Comparison of ENCODE assay signal across 11 cellular contexts in the genomic region with DNA sequence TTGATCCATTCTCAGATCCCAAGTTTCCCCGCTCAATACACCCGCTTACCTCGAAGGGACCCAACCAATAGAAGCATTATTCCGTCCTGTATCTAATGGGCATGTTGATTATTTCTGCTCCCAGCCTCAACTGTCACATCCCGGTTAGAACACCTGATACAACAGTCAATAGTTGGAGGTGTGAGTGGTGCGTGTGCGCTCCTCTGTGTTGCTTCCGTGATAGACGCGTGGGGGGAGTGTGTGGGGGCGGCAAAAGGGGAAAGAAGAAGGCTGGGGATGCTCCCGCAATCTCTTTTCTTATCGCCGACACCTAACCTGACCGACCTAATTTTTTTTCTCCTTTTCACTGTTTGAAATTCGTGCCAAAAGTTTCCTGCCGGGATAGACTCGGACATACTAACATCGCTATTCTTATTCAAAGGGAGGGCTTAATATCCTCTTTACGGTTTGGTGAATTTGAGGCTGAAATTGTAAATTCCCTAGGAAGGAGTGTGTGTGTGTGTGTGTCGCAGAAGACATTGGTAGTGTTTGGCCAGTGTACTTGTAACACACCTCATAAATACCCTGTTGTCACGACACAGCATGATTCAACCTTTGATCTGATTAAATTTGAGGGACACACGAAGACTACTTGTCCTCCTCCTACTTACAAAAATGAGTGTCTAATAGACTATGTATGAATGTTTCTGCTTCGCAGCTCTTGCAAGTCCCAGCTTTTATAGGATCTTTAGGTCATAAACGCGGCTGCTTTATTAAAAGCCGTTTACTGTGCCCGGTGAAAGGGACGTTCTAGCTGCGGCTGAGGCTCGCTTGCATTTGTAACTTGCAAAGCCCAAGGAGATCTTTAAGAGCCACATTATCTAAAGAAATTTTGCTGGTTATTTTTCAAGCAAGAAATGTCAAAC. TPM values are rescaled to one million over a fixed set of nuclear protein-coding genes. Genes with fewer than 3 reads are reported as not detected.
A peak's percentile ranks its signal among the peaks of the same experiment; 100 is the strongest.
DNase-seq lines count a peak whose midpoint lies in the region; ATAC-seq and TF ChIP-seq lines count a peak whose summit lies in the region.
"Had no signal": no experiment of that assay in that cellular context is flagged by ENCODE, and none has a peak within 500 bp of the region (broad histone marks: within the 10 kb centered on the region; RNA-seq: fewer than 3 reads in every experiment).

No MANE protein-coding gene starts in this region.

- H3K27ac ChIP-seq in ACC112 (ENCODE audit: low read depth, low read length) (no peak overlapping the region), tibial artery (no peak overlapping the region)
- H3K27ac ChIP-seq in CD4-positive, alpha-beta T cell (ENCODE audit: low read depth, low read length) = no peak overlapping the region

- intact Hi-C loops in CD4-positive, alpha-beta T cell (cut with DNase I, micrococcal nuclease) = loop anchor here in 1 of 2 experiments (2.0 to 10.0 kb wide), 3 partner anchors 133 to 1381 kb away; a partner anchor contains a TSS
- intact Hi-C loops in tibial artery (cut with DNase I; ENCODE audit: low total_unique reads) = no loop called here

- no peak for TF ChIP-seq CTCF in CD4-positive, alpha-beta T cell (IDR thresholded peaks at IDR 0.05)
- no peak for TF ChIP-seq CTCF in tibial artery (IDR thresholded peaks at IDR 0.05)

- H3K9me3 ChIP-seq in CD4-positive, alpha-beta T cell (ENCODE audit: control insufficient read depth, low read length) = no peaks in the 10 kb centered on the region
- no peaks in the 10 kb centered on the region for H3K9me3 ChIP-seq in tibial artery
- H3K9me3 ChIP-seq: transverse colon had no signal

- DNase-seq in CD4-positive, alpha-beta T cell = no peak
- DNase-seq in T-cell (no peak), left lobe of liver (ENCODE audit: low spot score) (no peak), tibial artery (no peak)
- DNase-seq: amniotic stem cell, mesenchymal stem cell, NCI-H446 treated with DMSO at 0.1 percent for 48 hours, transverse colon had no signal

- H3K4me3 ChIP-seq in ACC112 (ENCODE audit: low read depth, low read length) (0 out of 2 replicates have a peak overlapping the region, but pooled peaks have one; percentile 75), tibial artery (no peak overlapping the region)

- CTCF ChIA-PET in CD4-positive, alpha-beta T cell (lab: Charles Lee) = no interaction called here
- CTCF ChIA-PET in T-cell (lab: Charles Lee) = interaction anchor here in 1 of 2 donors (0.6 kb wide), 1 partner anchor 160 kb away, joined by 5 read pairs; no protein-coding TSS in a partner anchor

- H3K27me3 Mint-ChIP-seq in CD4-positive, alpha-beta T cell = peaks cover 95% of the 10 kb centered on the region
- H3K27me3 Mint-ChIP-seq in T-cell = peaks cover 83 to 90% of the 10 kb centered on the region in 2 donors

- H3K27me3 ChIP-seq in ACC112 (ENCODE audit: insufficient read depth, low read length) (peaks cover 94% of the 10 kb centered on the region), tibial artery (peaks cover 5 to 65% of the 10 kb centered on the region in 2 donors)
- H3K27me3 ChIP-seq in CD4-positive, alpha-beta T cell (ENCODE audit: control insufficient read depth, insufficient read depth, low read length) = peaks cover 98% of the 10 kb centered on the region

- no peak for ATAC-seq in CD4-positive, alpha-beta T cell (ENCODE audit: poor library complexity)
- ATAC-seq in T-cell (replicated peaks in 1 of 4) (no peak), left lobe of liver (peak; percentile 2), HG03457 (IDR thresholded peaks at IDR 0.05; ENCODE audit: unreplicated experiment) (no peak), GM21390 (IDR thresholded peaks at IDR 0.05; ENCODE audit: unreplicated experiment) (no peak)

- no peaks in the 10 kb centered on the region for H3K4me1 ChIP-seq in ACC112 (ENCODE audit: control insufficient read depth, insufficient read depth, low read length, unreplicated experiment)
- H3K4me1 ChIP-seq in tibial artery = peaks cover 0 to 57% (median 42%) of the 10 kb centered on the region in 4 donors

- no peaks in the 10 kb centered on the region for H3K9me3 Mint-ChIP-seq in CD4-positive, alpha-beta T cell
- H3K9me3 Mint-ChIP-seq in T-cell = peaks cover 0 to 6% (median 0%) of the 10 kb centered on the region in 3 donors

- H3K4me3 Mint-ChIP-seq in CD4-positive, alpha-beta T cell = peak overlapping the region; percentile 66
- peak overlapping the region; percentile 28 to 91 (median 34) for H3K4me3 Mint-ChIP-seq in T-cell

- no peak overlapping the region for H2AFZ ChIP-seq in ACC112 (ENCODE audit: low read length, unreplicated experiment)

- no peaks in the 10 kb centered on the region for H3K36me3 ChIP-seq in ACC112 (ENCODE audit: insufficient read depth, low read length)
- H3K36me3 ChIP-seq in tibial artery = no peaks in the 10 kb centered on the region
- H3K36me3 ChIP-seq: transverse colon had no signal

- POLR2A ChIA-PET in CD4-positive, alpha-beta T cell (lab: Charles Lee) = interaction anchor here (1.9 kb wide), 1 partner anchor 316 kb away, joined by 5 read pairs; no protein-coding TSS in a partner anchor
- POLR2A ChIA-PET in T-cell (lab: Charles Lee) = no interaction called here

- H3K36me3 Mint-ChIP-seq in CD4-positive, alpha-beta T cell (ENCODE audit: low read depth) = peaks cover 5% of the 10 kb centered on the region
- H3K36me3 Mint-ChIP-seq in T-cell = no peaks in the 10 kb centered on the region

- peak overlapping the region; percentile 85 for H3K27ac Mint-ChIP-seq in CD4-positive, alpha-beta T cell
- H3K27ac Mint-ChIP-seq in T-cell = no peak overlapping the region

- H3K79me2 ChIP-seq in ACC112 (ENCODE audit: control insufficient read depth, insufficient read depth, low read length, unreplicated experiment) = no peaks in the 10 kb centered on the region

- H3K4me1 Mint-ChIP-seq in CD4-positive, alpha-beta T cell (ENCODE audit: low read depth) = peaks cover 69% of the 10 kb centered on the region
- H3K4me1 Mint-ChIP-seq in T-cell = peaks cover 54 to 62% (median 55%) of the 10 kb centered on the region in 3 donors

RNA-seq across cellular contexts. Expression of a gene that starts 1.5 kb away (rescaled TPM):
- total RNA-seq in CD4-positive, alpha-beta T cell = under 1 TPM in 1 of 2 experiments, not detected in 1; 0.03 TPM
- total RNA-seq in T-cell (under 1 TPM in 4 of 5 donors, not detected in 1; 0.22 to 0.75 (median 0.29) TPM), left lobe of liver (173 TPM)

Comparison
In these comparisons a context has a peak if more than half of its experiments do, and no peak if none do; other contexts are left out.
1. RNA of a gene that starts 1.5 kb away (total RNA-seq): 173 TPM in left lobe of liver (single experiment); 0.22 to 0.75 TPM in T-cell and 0.03 TPM in CD4-positive, alpha-beta T cell; every median in the first group is over 10 times any median in the second.